10 cellular contexts compared by ENCODE assay signal in genomic region chr11:78189851-78190250, GRCh38. TPM values are rescaled to one million over a fixed set of nuclear protein-coding genes. Genes with fewer than 3 reads are reported as not detected.
A peak's percentile ranks its signal among the peaks of the same experiment; 100 is the strongest.
DNase-seq lines count a peak whose midpoint lies in the region; ATAC-seq and TF ChIP-seq lines count a peak whose summit lies in the region.
"Had no signal": no experiment of that assay in that cellular context is flagged by ENCODE, and none has a peak within 500 bp of the region (broad histone marks: within the 10 kb centered on the region; RNA-seq: fewer than 3 reads in every experiment).

No MANE protein-coding gene starts in this region.

- H3K27ac ChIP-seq in RWPE1 (peak overlapping the region; percentile 72), fibroblast of lung (ENCODE audit: insufficient read depth, low read length) (no peak overlapping the region)
- H3K27ac ChIP-seq: neutrophil had no signal

- DNase-seq in GM12864 (ENCODE audit: low read depth) (no peak), RWPE1 (ENCODE audit: low spot score) (no peak), fibroblast of lung (ENCODE audit: low read depth in 2 of 2) (no peak), skeletal muscle cell (ENCODE audit: low read depth) (no peak), ureter (ENCODE audit: low spot score) (no peak), RKO (ENCODE audit: low spot score) (no peak)
- DNase-seq: NCI-H1105 had no signal

- no peaks in the 10 kb centered on the region for H4K20me1 ChIP-seq in fibroblast of lung (ENCODE audit: control insufficient read depth, extremely low read depth, insufficient read depth, low read length)

- no peak overlapping the region for H3K9ac ChIP-seq in fibroblast of lung (ENCODE audit: insufficient read depth, low read length)

- H3K27me3 ChIP-seq in fibroblast of lung (ENCODE audit: control insufficient read depth, insufficient read depth, low read length) = no peaks in the 10 kb centered on the region

- peaks cover 14% of the 10 kb centered on the region for H3K4me1 ChIP-seq in fibroblast of lung (ENCODE audit: control insufficient read depth, extremely low read depth, insufficient read depth, low read length)

- no peaks in the 10 kb centered on the region for H3K9me3 ChIP-seq in fibroblast of lung (ENCODE audit: control insufficient read depth, insufficient read depth, low read depth, low read length)
- H3K9me3 ChIP-seq: neutrophil had no signal

- CTCF ChIA-PET in RWPE1 (lab: Yijun Ruan, JAX) = interaction anchor here (0.6 kb wide), 1 partner anchor 27 kb away, joined by 3 read pairs; no protein-coding TSS in a partner anchor

- H3K4me2 ChIP-seq in fibroblast of lung (ENCODE audit: extremely low read depth, insufficient read depth, low read length) = peak overlapping the region; percentile 73

- peaks cover 38% of the 10 kb centered on the region for H3K79me2 ChIP-seq in fibroblast of lung (ENCODE audit: control insufficient read depth, insufficient read depth, low read length)

- POLR2A ChIA-PET in RWPE1 (lab: Yijun Ruan, JAX; ENCODE audit: low non-redundant PET) = no interaction called here

- H3K4me3 ChIP-seq in GM12864 (ENCODE audit: low read depth, low read length) (peak overlapping the region; percentile 64), fibroblast of lung (replicated peaks in 1 of 4; ENCODE audit: control extremely low read depth in 1 of 4, insufficient read depth in 1 of 4, low read depth in 3 of 4, low read length in 4 of 4) (peak overlapping the region; percentile 81 to 85 (median 83)), skeletal muscle cell (ENCODE audit: low read depth, low read length) (peak overlapping the region; percentile 86)

- no peak for ATAC-seq in esophagus mucosa
- ATAC-seq in GM18868 (IDR thresholded peaks at IDR 0.05; ENCODE audit: unreplicated experiment) = no peak

- H3K36me3 ChIP-seq in fibroblast of lung (ENCODE audit: control insufficient read depth, insufficient read depth, low read length) = no peaks in the 10 kb centered on the region

- TF ChIP-seq CTCF in GM12864 (IDR thresholded peaks at IDR 0.05; ENCODE audit: low read depth, low read length, missing control alignments) (no peak), RWPE1 (conservative IDR thresholded peaks at IDR 0.05; ENCODE audit: low read depth) (no peak), fibroblast of lung (conservative IDR thresholded peaks at IDR 0.05 in 1 of 2, IDR thresholded peaks at IDR 0.05 in 1 of 2; ENCODE audit: low read depth in 1 of 2, low read length in 2 of 2) (no peak)

- no peak overlapping the region for H2AFZ ChIP-seq in fibroblast of lung (ENCODE audit: low read length)

RNA-seq across cellular contexts. Expression of gene USP35, which starts 1.1 kb away (rescaled TPM):
- 7.2 and 13.0 TPM in 2 replicates for total RNA-seq in fibroblast of lung
- polyA plus RNA-seq in fibroblast of lung = 4.6 and 4.8 TPM in 2 replicates
- polyA plus RNA-seq in fibroblast of lung (2012) = 6.2 and 6.8 TPM in 2 replicates
- 10.7 and 32.1 TPM in 2 replicates for polyA minus RNA-seq in fibroblast of lung (ENCODE audit: low replicate concordance)
- 3.5 TPM for total RNA-seq in esophagus mucosa
- 10.0 TPM for total RNA-seq in ureter

RNA-seq across cellular contexts. Expression of gene KCTD21, which starts 1.4 kb away (rescaled TPM):
- total RNA-seq in fibroblast of lung = 7.2 and 8.1 TPM in 2 replicates
- 13.0 and 15.9 TPM in 2 replicates for polyA plus RNA-seq in fibroblast of lung
- 9.3 and 11.2 TPM in 2 replicates for polyA plus RNA-seq in fibroblast of lung (2012)
- polyA minus RNA-seq in fibroblast of lung (ENCODE audit: low replicate concordance) = 58.3 and 89.2 TPM in 2 replicates
- total RNA-seq in esophagus mucosa = 8.4 TPM
- total RNA-seq in ureter = 6.7 TPM

RNA-seq across cellular contexts. Expression of gene ALG8, which starts 50.4 kb away (rescaled TPM):
- total RNA-seq in fibroblast of lung (30.3 and 33.7 TPM in 2 replicates), esophagus mucosa (27.0 TPM), ureter (53.1 TPM)
- 49.6 and 62.5 TPM in 2 replicates for polyA plus RNA-seq in fibroblast of lung
- polyA plus RNA-seq in fibroblast of lung (2012) = 26.6 and 37.7 TPM in 2 replicates
- 37.0 and 47.4 TPM in 2 replicates for polyA minus RNA-seq in fibroblast of lung (ENCODE audit: low replicate concordance)
